In the genomic region with DNA sequence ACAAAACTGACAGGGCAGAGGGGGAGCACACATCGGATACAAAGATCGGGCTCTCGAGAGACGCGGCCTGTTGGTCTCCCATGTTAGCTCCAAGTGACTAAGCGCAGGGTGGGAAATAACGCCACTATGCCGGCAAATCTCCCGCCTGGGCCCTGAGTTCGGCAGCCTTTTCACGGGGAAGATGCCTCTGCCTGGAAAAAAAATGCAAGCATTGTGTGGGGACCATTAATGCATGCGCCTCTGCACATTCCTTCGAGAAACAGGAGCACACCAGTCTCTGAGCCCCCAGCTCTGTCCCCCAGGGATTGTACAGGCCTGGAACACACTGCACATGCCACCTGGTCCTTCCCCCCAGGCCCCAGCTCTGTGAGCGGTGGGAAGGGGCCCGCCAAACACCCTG, we compare ENCODE assay signal across 14 cellular contexts.
DNase-seq lines count a peak whose midpoint lies in the region; ATAC-seq lines count a peak whose summit lies in the region.
"Had no signal": no experiment of that assay in that cellular context is flagged by ENCODE, and none has a peak within 500 bp of the region (broad histone marks: within the 10 kb centered on the region; RNA-seq: fewer than 3 reads in every experiment).

No MANE protein-coding gene starts in this region.

- H3K36me3 ChIP-seq in HUES48 (ENCODE audit: control insufficient read depth, insufficient read depth, low read length), result 0 out of 2 replicates have a peak, but pooled peaks cover 3% of the 10 kb centered on the region

- DNase-seq in ecto neural progenitor cell (ENCODE audit: low spot score) (peak; percentile 55), left kidney (ENCODE audit: low read depth, low spot score) (peak; percentile 49), retina (peak; percentile 94), DMS53 treated with DMSO at 0.1 percent for 48 hours (lab: John Stamatoyannopoulos, UW; ENCODE audit: unreplicated experiment) (no peak)
- DNase-seq in activated CD8-positive, alpha-beta memory T cell treated with anti-CD3 and anti-CD28 coated beads, Interleukin-2, amount 50 U/mL, for 48 hours, result no peak
- DNase-seq: ACHN; CD4-positive, CD25-positive, alpha-beta regulatory T cell; DMS53; GM23248; H9 had no signal

- no peaks in the 10 kb centered on the region for H3K27me3 ChIP-seq in HUES48 (ENCODE audit: control insufficient read depth, insufficient read depth, low read length)
- H3K27me3 ChIP-seq: BLaER1 treated with 17β-estradiol and CSF1 and Interleukin-3, amounts not matched to agents 10 nM and 100 nM had no signal

- no peak overlapping the region for H3K4me3 ChIP-seq in HUES48 (ENCODE audit: low read depth, low read length)
- H3K4me3 ChIP-seq: BLaER1 treated with 17β-estradiol and CSF1 and Interleukin-3, amounts not matched to agents 10 nM and 100 nM; GM23248 had no signal

- peaks cover 11% of the 10 kb centered on the region for H3K4me1 ChIP-seq in HUES48 (ENCODE audit: control insufficient read depth, insufficient read depth, low read length)
- H3K4me1 ChIP-seq: BLaER1 treated with 17β-estradiol and CSF1 and Interleukin-3, amounts not matched to agents 10 nM and 100 nM had no signal

- H3K9me3 ChIP-seq in HUES48 (ENCODE audit: control insufficient read depth, insufficient read depth, low read length), result no peaks in the 10 kb centered on the region
- H3K9me3 ChIP-seq: BLaER1 treated with 17β-estradiol and CSF1 and Interleukin-3, amounts not matched to agents 10 nM and 100 nM had no signal

- H3K27ac ChIP-seq in HUES48 (ENCODE audit: low read depth, low read length), result peak overlapping the region; percentile 2
- H3K27ac ChIP-seq: BLaER1 treated with 17β-estradiol and CSF1 and Interleukin-3, amounts not matched to agents 10 nM and 100 nM; GM23248 had no signal

- no peak overlapping the region for H3K9ac ChIP-seq in HUES48 (ENCODE audit: low read depth, low read length)
- H3K9ac ChIP-seq: BLaER1 treated with 17β-estradiol and CSF1 and Interleukin-3, amounts not matched to agents 10 nM and 100 nM; GM23248 had no signal

- ATAC-seq in HG03159 (IDR thresholded peaks at IDR 0.05; ENCODE audit: unreplicated experiment) (no peak), HG03460 (IDR thresholded peaks at IDR 0.05; ENCODE audit: unreplicated experiment) (no peak)

Comparison
In these comparisons a context has a peak if more than half of its experiments do, and no peak if none do; other contexts are left out.
1. DNase-seq: peak in ecto neural progenitor cell (single experiment), left kidney (single experiment) and retina (single experiment); none in DMS53 treated with DMSO at 0.1 percent for 48 hours (single experiment) and activated CD8-positive, alpha-beta memory T cell treated with anti-CD3 and anti-CD28 coated beads, Interleukin-2, amount 50 U/mL, for 48 hours (single experiment).